In the genomic region with DNA sequence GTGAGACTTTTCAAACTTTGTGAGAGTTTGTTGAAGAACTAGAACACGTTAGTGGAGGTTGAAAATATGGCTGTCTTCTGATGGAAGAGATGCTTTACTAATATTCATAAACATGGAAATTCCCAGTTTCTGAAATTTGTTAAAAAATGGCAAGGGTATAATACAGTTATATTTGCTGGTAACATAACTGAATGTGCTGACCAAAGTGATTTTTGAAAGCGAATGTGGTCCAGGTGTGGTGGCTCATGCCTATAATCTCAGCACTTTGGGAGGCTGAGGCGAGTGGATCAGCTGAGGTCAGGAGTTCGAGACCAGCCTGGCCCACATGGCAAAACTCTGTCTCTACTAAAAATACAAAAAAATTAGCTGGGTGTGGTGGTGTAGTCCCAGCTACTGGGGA, we compare ENCODE assay signal across 21 cellular contexts.
"Had no signal": no experiment of that assay in that cellular context is flagged by ENCODE, and none has a peak within 500 bp of the region (broad histone marks: within the 10 kb centered on the region; RNA-seq: fewer than 3 reads in every experiment).

No MANE protein-coding gene starts in this region.

- ATAC-seq: left lung had no signal

- DNase-seq: activated CD4-positive, alpha-beta T cell treated with anti-CD3 and anti-CD28 coated beads, Interleukin-2, amount 50 U/mL, for 1 hour; activated CD4-positive, CD25-positive, alpha-beta regulatory T cell; activated effector memory CD4-positive, alpha-beta T cell treated with Interleukin-2 at 50 U/mL for 16 hours; activated naive CD8-positive, alpha-beta T cell treated with anti-CD3 and anti-CD28 coated beads, Interleukin-2, amount 10 ng/mL, durations not matched to agents 7 days and 5 days; anterior cingulate cortex; brain microvascular endothelial cell; cortex of kidney; effector CD4-positive, alpha-beta T cell; foreskin fibroblast; hippocampal formation; left lung; mammary epithelial cell; stimulated activated CD4-positive, alpha-beta T cell treated with anti-CD3 and anti-CD28 coated beads, Interleukin-15, amount 100 ng/mL, for 24 hours; stimulated activated CD4-positive, alpha-beta T cell treated with anti-CD3 and anti-CD28 coated beads, Interleukin-4, amount 100 ng/mL, for 1 hour; stimulated activated naive CD4-positive, alpha-beta T cell; transverse colon had no signal

- H3K4me3 Mint-ChIP-seq: activated naive CD8-positive, alpha-beta T cell treated with anti-CD3 and anti-CD28 coated beads, Interleukin-2, amount 10 ng/mL, durations not matched to agents 7 days and 5 days; nephron had no signal

- H3K27me3 Mint-ChIP-seq: activated naive CD8-positive, alpha-beta T cell treated with anti-CD3 and anti-CD28 coated beads, Interleukin-2, amount 10 ng/mL, durations not matched to agents 7 days and 5 days; progenitor cell of endocrine pancreas had no signal

- H3K9me3 ChIP-seq: left lung, transverse colon had no signal

- H3K27ac Mint-ChIP-seq: activated naive CD8-positive, alpha-beta T cell treated with anti-CD3 and anti-CD28 coated beads, Interleukin-2, amount 10 ng/mL, durations not matched to agents 7 days and 5 days; nephron had no signal

- FAIRE-seq: keratinocyte had no signal

- H3K27ac ChIP-seq: brain microvascular endothelial cell, left lung, right atrium auricular region, skin epidermis, transverse colon had no signal

- H3K4me3 ChIP-seq: left lung, right atrium auricular region, skin epidermis, transverse colon had no signal

- H3K27me3 ChIP-seq: brain microvascular endothelial cell, left lung, right atrium auricular region, transverse colon had no signal

- H3K36me3 ChIP-seq: brain microvascular endothelial cell, right atrium auricular region had no signal
